In genomic region chr1:220878223-220879081, GRCh38 we compare ENCODE assay signal across 9 cellular contexts. TPM values are rescaled to one million over a fixed set of nuclear protein-coding genes. Genes with fewer than 3 reads are reported as not detected.
DNase-seq lines count a peak whose midpoint lies in the region; ATAC-seq, FAIRE-seq and TF ChIP-seq lines count a peak whose summit lies in the region.
"Had no signal": no experiment of that assay in that cellular context is flagged by ENCODE, and none has a peak within 500 bp of the region (broad histone marks: within the 10 kb centered on the region; RNA-seq: fewer than 3 reads in every experiment).

No MANE protein-coding gene starts in this region.

- no peak for TF ChIP-seq CTCF in D721Med (IDR thresholded peaks at IDR 0.05; ENCODE audit: insufficient read depth, missing control alignments)

- no peaks in the 10 kb centered on the region for H3K27me3 ChIP-seq in adipocyte (replicated peaks; ENCODE audit: control insufficient read depth, insufficient read depth, low read length)
- peaks cover 66% of the 10 kb centered on the region for H3K27me3 ChIP-seq in thymus (ENCODE audit: control insufficient read depth, insufficient read depth)

- WGBS in thymus, result 4% methylated on average over 41 of the region's 41 CpGs

- peak overlapping the region; percentile 92 for H3K9ac ChIP-seq in adipocyte (ENCODE audit: low read length)

- H3K4me3 ChIP-seq in adipocyte (ENCODE audit: low read length) (peak overlapping the region; percentile 92), thymus (ENCODE audit: low read length) (peak overlapping the region; percentile 46)

- no peaks in the 10 kb centered on the region for H3K36me3 ChIP-seq in adipocyte (ENCODE audit: control insufficient read depth, insufficient read depth, low read length, severe bottlenecking)
- H3K36me3 ChIP-seq in thymus (ENCODE audit: control insufficient read depth, insufficient read depth), result no peaks in the 10 kb centered on the region

- DNase-seq in adipocyte (ENCODE audit: low read depth) (no peak), left kidney (ENCODE audit: low read depth, low spot score) (peak; percentile 37), OCI-M2 (lab: John Stamatoyannopoulos, UW; ENCODE audit: unreplicated experiment) (no peak), D721Med (ENCODE audit: insufficient read length, low spot score) (no peak), HT-29 (ENCODE audit: low spot score) (no peak)

- ATAC-seq in GM18909 (IDR thresholded peaks at IDR 0.05; ENCODE audit: poor library complexity, unreplicated experiment) (peak; percentile 20), HG03354 (IDR thresholded peaks at IDR 0.05; ENCODE audit: poor library complexity, severe bottlenecking, unreplicated experiment) (peak; percentile 22)

- no peak overlapping the region for H3K27ac ChIP-seq in thymus (ENCODE audit: low read depth)

- H3K9me3 ChIP-seq in adipocyte (ENCODE audit: control insufficient read depth, low read length), result no peaks in the 10 kb centered on the region
- no peaks in the 10 kb centered on the region for H3K9me3 ChIP-seq in thymus (ENCODE audit: control insufficient read depth)

- FAIRE-seq in D721Med (lab: Jason Lieb, UNC), result no peak

- H3K4me1 ChIP-seq in adipocyte (ENCODE audit: control insufficient read depth, insufficient read depth, low read length) (peaks cover 19% of the 10 kb centered on the region), thymus (ENCODE audit: control insufficient read depth, insufficient read depth, low read length) (peaks cover 2% of the 10 kb centered on the region)

RNA-seq across cellular contexts. Expression of gene HLX, which starts 0.8 kb away (rescaled TPM):
- polyA plus RNA-seq in thymus, result 6.5 TPM
- total RNA-seq in HT-29 (2014; rRNA removed; shearing (Covaris generic)), result not detected in 2 replicates
- total RNA-seq: activated CD8-positive, alpha-beta memory T cell treated with anti-CD3 and anti-CD28 coated beads for 36 hours had no signal
